1 cellular context compared by ENCODE assay signal in genomic region chr4:41930139-41930831, GRCh38.
TF ChIP-seq lines count a peak whose summit lies in the region.

No MANE protein-coding gene starts in this region.

TF ChIP-seq in HEK293T, 16 proteins besides CTCF, POLR2A, EP300 and RAD21:
- no peak for TF ChIP-seq TARDBP (IDR thresholded peaks at IDR 0.05)
- TF ChIP-seq SUZ12 (IDR thresholded peaks at IDR 0.05) = no peak
- no peak for TF ChIP-seq SP1 (IDR thresholded peaks at IDR 0.05)
- no peak for TF ChIP-seq FOXA1 (IDR thresholded peaks at IDR 0.05)
- no peak for TF ChIP-seq ZNF384 (IDR thresholded peaks at IDR 0.05)
- no peak for TF ChIP-seq FOXK2 (IDR thresholded peaks at IDR 0.05)
- TF ChIP-seq FOXM1 (IDR thresholded peaks at IDR 0.05; ENCODE audit: borderline replicate concordance) = no peak
- TF ChIP-seq PKNOX1 (IDR thresholded peaks at IDR 0.05) = no peak
- TF ChIP-seq ELF4 (IDR thresholded peaks at IDR 0.05) = no peak
- TF ChIP-seq BHLHE40 (IDR thresholded peaks at IDR 0.05; ENCODE audit: borderline replicate concordance) = no peak
- no peak for TF ChIP-seq NFRKB (IDR thresholded peaks at IDR 0.05)
- TF ChIP-seq LEF1 (IDR thresholded peaks at IDR 0.05; ENCODE audit: borderline replicate concordance) = no peak
- TF ChIP-seq HDGF (IDR thresholded peaks at IDR 0.05; ENCODE audit: borderline replicate concordance) = no peak
- no peak for TF ChIP-seq L3MBTL2 (conservative IDR thresholded peaks at IDR 0.05)
- TF ChIP-seq ARNT (IDR thresholded peaks at IDR 0.05) = no peak
- no peak for TF ChIP-seq CTBP1 (IDR thresholded peaks at IDR 0.05; ENCODE audit: borderline replicate concordance)
TF ChIP-seq in HEK293T: peak in this region for 0.
